8 cellular contexts compared by ENCODE assay signal in the genomic region with DNA sequence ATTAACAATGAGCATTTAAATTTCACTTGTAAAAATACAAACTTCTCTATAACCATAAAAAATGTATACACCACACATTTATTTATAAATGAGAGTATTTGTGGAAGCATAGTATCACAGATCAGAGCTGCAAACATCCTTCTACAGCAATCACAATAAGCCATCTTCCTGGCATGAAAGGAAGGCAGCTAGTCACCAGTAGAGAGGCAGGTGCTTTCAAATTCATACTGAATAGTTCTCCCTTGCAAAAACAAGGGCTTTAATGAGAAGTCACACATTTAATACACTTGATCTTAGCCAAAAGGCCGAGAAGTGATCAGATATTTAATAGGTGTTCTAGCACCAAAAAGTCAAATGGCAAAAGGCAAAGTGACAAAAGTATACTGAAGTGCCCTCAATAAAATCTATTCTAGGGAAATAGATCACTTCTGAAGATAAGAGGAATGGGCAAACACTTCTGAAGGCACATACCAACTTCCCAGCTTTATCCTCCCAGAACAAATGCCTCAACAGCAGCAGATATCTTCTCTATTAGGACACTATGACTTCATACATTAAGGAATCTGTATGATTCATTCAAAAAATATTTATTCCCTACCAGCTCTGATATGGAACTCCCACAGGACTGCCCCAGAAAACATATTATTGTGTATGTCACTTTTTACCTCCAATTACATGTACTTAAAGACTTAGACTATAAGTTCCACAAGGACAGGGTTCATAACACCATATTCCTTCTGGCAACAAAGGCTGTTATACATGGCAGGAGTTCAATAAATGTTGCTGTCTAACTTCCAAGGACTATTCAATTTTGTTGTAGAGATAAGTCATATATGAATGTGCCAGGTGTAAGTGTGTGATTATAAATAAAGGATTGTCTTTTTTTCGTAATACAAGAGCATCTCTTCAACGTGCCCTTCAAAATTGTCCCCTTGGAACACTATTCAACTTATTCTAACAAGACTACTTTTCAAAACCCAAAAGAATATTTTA. TPM values are rescaled to one million over a fixed set of nuclear protein-coding genes. Genes with fewer than 3 reads are reported as not detected.
DNase-seq lines count a peak whose midpoint lies in the region; ATAC-seq and TF ChIP-seq lines count a peak whose summit lies in the region.
"Had no signal": no experiment of that assay in that cellular context is flagged by ENCODE, and none has a peak within 500 bp of the region (broad histone marks: within the 10 kb centered on the region; RNA-seq: fewer than 3 reads in every experiment).

No MANE protein-coding gene starts in this region.

- POLR2A ChIA-PET in HEK293 (lab: Yijun Ruan, JAX): interaction anchor here (0.7 to 1.5 kb wide), 3 partner anchors 32 to 168 kb away, joined by 3 to 8 read pairs (median 4); a partner anchor contains a TSS

- H3K9me3 ChIP-seq in HEK293 (ENCODE audit: control insufficient read depth, insufficient read depth, low read depth, low read length) (no peaks in the 10 kb centered on the region), T-helper 17 cell (ENCODE audit: control insufficient read depth, low read length, poor library complexity, severe bottlenecking) (no peaks in the 10 kb centered on the region)

- intact Hi-C loops in head of caudate nucleus (cut with DNase I): no loop called here

- no peak overlapping the region for H3K4me3 ChIP-seq in HEK293 (ENCODE audit: low read depth, low read length)

- no peaks in the 10 kb centered on the region for H3K9me3 Mint-ChIP-seq in stimulated activated memory B cell treated with anti-CD40 and anti-IgM and Interleukin-4, amounts not matched to agents 10 μg/mL and 1 μg/mL and 100 μg/mL, for 72 hours

- peaks cover 4% of the 10 kb centered on the region for H3K36me3 Mint-ChIP-seq in T-helper 17 cell (ENCODE audit: low read depth)
- H3K36me3 Mint-ChIP-seq in stimulated activated memory B cell treated with anti-CD40 and anti-IgM and Interleukin-4, amounts not matched to agents 10 μg/mL and 1 μg/mL and 100 μg/mL, for 72 hours: peaks cover 24% of the 10 kb centered on the region

- TF ChIP-seq CTCF in HEK293 (tag by site-specific recombination; IDR thresholded peaks at IDR 0.05): no peak

- peak overlapping the region; percentile 22 for H3K27ac Mint-ChIP-seq in T-helper 17 cell
- peak overlapping the region; percentile 37 for H3K27ac Mint-ChIP-seq in stimulated activated memory B cell treated with anti-CD40 and anti-IgM and Interleukin-4, amounts not matched to agents 10 μg/mL and 1 μg/mL and 100 μg/mL, for 72 hours

- ATAC-seq in T-helper 17 cell (no peak), HG02840 (IDR thresholded peaks at IDR 0.05; ENCODE audit: low FRiP score, unreplicated experiment) (no peak)
- ATAC-seq in stimulated activated memory B cell treated with anti-CD40 and anti-IgM and Interleukin-4, amounts not matched to agents 10 μg/mL and 1 μg/mL and 100 μg/mL, for 72 hours: no peak

- peaks cover 0 to 7% of the 10 kb centered on the region in 2 experiments; a peak in 1 of 3 replicates for H3K36me3 ChIP-seq in HEK293 (ENCODE audit: control insufficient read depth in 2 of 2, insufficient read depth in 1 of 2, low read length in 2 of 2)

- peaks cover 5% of the 10 kb centered on the region for H3K4me1 ChIP-seq in HEK293 (ENCODE audit: control insufficient read depth, insufficient read depth, low read length)

- H3K4me3 Mint-ChIP-seq in T-helper 17 cell: no peak overlapping the region
- H3K4me3 Mint-ChIP-seq in stimulated activated memory B cell treated with anti-CD40 and anti-IgM and Interleukin-4, amounts not matched to agents 10 μg/mL and 1 μg/mL and 100 μg/mL, for 72 hours: no peak overlapping the region

- no peaks in the 10 kb centered on the region for H3K27me3 Mint-ChIP-seq in T-helper 17 cell
- no peaks in the 10 kb centered on the region for H3K27me3 Mint-ChIP-seq in stimulated activated memory B cell treated with anti-CD40 and anti-IgM and Interleukin-4, amounts not matched to agents 10 μg/mL and 1 μg/mL and 100 μg/mL, for 72 hours

- no peak for DNase-seq in T-helper 17 cell
- peak; percentile 83 for DNase-seq in glomerular visceral epithelial cell (ENCODE audit: extremely low spot score)
- no peak for DNase-seq in stimulated activated CD4-positive, alpha-beta T cell treated with anti-CD3 and anti-CD28 coated beads, Interleukin-2, amount 100 ng/mL, for 48 hours
- DNase-seq in head of caudate nucleus: no peak
- DNase-seq: NCI-H1092 had no signal

- H3K4me1 Mint-ChIP-seq in T-helper 17 cell: peaks cover 14% of the 10 kb centered on the region
- peaks cover 27% of the 10 kb centered on the region for H3K4me1 Mint-ChIP-seq in stimulated activated memory B cell treated with anti-CD40 and anti-IgM and Interleukin-4, amounts not matched to agents 10 μg/mL and 1 μg/mL and 100 μg/mL, for 72 hours

- CTCF ChIA-PET in HEK293 (lab: Yijun Ruan, JAX): interaction anchor here (0.5 to 0.6 kb wide), 2 partner anchors 13 to 724 kb away, joined by 3 read pairs; no protein-coding TSS in a partner anchor

- H3K27ac ChIP-seq in HEK293 (ENCODE audit: extremely low read depth, low read depth, low read length): no peak overlapping the region

TF ChIP-seq in HEK293, 187 proteins besides CTCF, POLR2A, EP300 and RAD21 (continues in another document):
- TF ChIP-seq SETDB1 (IDR thresholded peaks at IDR 0.05; ENCODE audit: insufficient read length, low read length) (no peak), KLF10 (tag by site-specific recombination; IDR thresholded peaks at IDR 0.05) (peak; percentile 52; the same call in 1 of the 2 replicates), ZNF335 (tag by site-specific recombination; conservative IDR thresholded peaks at IDR 0.05) (peak; percentile 20; the same call in 1 of the 2 replicates), ZNF24 (tag by site-specific recombination; IDR thresholded peaks at IDR 0.05) (0 out of 2 replicates have a peak, but pooled peaks have one; percentile 33), ZEB2 (tag by site-specific recombination; IDR thresholded peaks at IDR 0.05) (peak; percentile 73), PRDM1 (tag by site-specific recombination; IDR thresholded peaks at IDR 0.05) (peak; percentile 45), FEZF1 (tag by site-specific recombination; IDR thresholded peaks at IDR 0.05) (peak; percentile 54; the same call in 1 of the 2 replicates), ZNF600 (tag by site-specific recombination; IDR thresholded peaks at IDR 0.05) (peak; percentile 95)
- TF ChIP-seq, protein P1, sequence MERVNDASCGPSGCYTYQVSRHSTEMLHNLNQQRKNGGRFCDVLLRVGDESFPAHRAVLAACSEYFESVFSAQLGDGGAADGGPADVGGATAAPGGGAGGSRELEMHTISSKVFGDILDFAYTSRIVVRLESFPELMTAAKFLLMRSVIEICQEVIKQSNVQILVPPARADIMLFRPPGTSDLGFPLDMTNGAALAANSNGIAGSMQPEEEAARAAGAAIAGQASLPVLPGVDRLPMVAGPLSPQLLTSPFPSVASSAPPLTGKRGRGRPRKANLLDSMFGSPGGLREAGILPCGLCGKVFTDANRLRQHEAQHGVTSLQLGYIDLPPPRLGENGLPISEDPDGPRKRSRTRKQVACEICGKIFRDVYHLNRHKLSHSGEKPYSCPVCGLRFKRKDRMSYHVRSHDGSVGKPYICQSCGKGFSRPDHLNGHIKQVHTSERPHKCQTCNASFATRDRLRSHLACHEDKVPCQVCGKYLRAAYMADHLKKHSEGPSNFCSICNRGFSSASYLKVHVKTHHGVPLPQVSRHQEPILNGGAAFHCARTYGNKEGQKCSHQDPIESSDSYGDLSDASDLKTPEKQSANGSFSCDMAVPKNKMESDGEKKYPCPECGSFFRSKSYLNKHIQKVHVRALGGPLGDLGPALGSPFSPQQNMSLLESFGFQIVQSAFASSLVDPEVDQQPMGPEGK (tag by site-specific recombination; IDR thresholded peaks at IDR 0.05): no peak
- TF ChIP-seq, protein P2, sequence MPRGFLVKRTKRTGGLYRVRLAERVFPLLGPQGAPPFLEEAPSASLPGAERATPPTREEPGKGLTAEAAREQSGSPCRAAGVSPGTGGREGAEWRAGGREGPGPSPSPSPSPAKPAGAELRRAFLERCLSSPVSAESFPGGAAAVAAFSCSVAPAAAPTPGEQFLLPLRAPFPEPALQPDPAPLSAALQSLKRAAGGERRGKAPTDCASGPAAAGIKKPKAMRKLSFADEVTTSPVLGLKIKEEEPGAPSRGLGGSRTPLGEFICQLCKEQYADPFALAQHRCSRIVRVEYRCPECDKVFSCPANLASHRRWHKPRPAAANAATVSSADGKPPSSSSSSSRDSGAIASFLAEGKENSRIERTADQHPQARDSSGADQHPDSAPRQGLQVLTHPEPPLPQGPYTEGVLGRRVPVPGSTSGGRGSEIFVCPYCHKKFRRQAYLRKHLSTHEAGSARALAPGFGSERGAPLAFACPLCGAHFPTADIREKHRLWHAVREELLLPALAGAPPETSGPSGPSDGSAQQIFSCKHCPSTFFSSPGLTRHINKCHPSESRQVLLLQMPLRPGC (tag by site-specific recombination; IDR thresholded peaks at IDR 0.05): no peak
- TF ChIP-seq, protein P3, sequence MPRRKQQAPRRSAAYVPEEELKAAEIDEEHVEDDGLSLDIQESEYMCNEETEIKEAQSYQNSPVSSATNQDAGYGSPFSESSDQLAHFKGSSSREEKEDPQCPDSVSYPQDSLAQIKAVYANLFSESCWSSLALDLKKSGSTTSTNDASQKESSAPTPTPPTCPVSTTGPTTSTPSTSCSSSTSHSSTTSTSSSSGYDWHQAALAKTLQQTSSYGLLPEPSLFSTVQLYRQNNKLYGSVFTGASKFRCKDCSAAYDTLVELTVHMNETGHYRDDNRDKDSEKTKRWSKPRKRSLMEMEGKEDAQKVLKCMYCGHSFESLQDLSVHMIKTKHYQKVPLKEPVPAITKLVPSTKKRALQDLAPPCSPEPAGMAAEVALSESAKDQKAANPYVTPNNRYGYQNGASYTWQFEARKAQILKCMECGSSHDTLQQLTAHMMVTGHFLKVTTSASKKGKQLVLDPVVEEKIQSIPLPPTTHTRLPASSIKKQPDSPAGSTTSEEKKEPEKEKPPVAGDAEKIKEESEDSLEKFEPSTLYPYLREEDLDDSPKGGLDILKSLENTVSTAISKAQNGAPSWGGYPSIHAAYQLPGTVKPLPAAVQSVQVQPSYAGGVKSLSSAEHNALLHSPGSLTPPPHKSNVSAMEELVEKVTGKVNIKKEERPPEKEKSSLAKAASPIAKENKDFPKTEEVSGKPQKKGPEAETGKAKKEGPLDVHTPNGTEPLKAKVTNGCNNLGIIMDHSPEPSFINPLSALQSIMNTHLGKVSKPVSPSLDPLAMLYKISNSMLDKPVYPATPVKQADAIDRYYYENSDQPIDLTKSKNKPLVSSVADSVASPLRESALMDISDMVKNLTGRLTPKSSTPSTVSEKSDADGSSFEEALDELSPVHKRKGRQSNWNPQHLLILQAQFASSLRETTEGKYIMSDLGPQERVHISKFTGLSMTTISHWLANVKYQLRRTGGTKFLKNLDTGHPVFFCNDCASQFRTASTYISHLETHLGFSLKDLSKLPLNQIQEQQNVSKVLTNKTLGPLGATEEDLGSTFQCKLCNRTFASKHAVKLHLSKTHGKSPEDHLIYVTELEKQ (tag by site-specific recombination; IDR thresholded peaks at IDR 0.05; ENCODE audit: borderline replicate concordance): no peak

RNA-seq across cellular contexts. Expression of a gene that starts 31.7 kb away (rescaled TPM):
- 10 to 100 TPM; 46.6 to 52.9 TPM for total RNA-seq in T-helper 17 cell
